Comparison of ENCODE assay signal across 19 cellular contexts in genomic region chr12:3157581-3158328, GRCh38.
DNase-seq lines count a peak whose midpoint lies in the region; ATAC-seq, FAIRE-seq and TF ChIP-seq lines count a peak whose summit lies in the region.
"Had no signal": no experiment of that assay in that cellular context is flagged by ENCODE, and none has a peak within 500 bp of the region (broad histone marks: within the 10 kb centered on the region; RNA-seq: fewer than 3 reads in every experiment).

No MANE protein-coding gene starts in this region.

- no peaks in the 10 kb centered on the region for H3F3A ChIP-seq in SK-N-SH (replicated peaks; ENCODE audit: insufficient read depth)
- H3F3A ChIP-seq in PC-9 (ENCODE audit: insufficient read depth, low read depth), result no peaks in the 10 kb centered on the region

- H2BK5ac ChIP-seq in mesenchymal stem cell (ENCODE audit: low read depth, low read length, poor library complexity, severe bottlenecking), result peak overlapping the region; percentile 10

- TF ChIP-seq RAD21 in SK-N-SH (IDR thresholded peaks at IDR 0.05; ENCODE audit: low read length), result no peak

- H4K20me1 ChIP-seq in SK-N-SH (ENCODE audit: insufficient read depth), result no peaks in the 10 kb centered on the region
- no peaks in the 10 kb centered on the region for H4K20me1 ChIP-seq in PC-9 (ENCODE audit: insufficient read depth)

- POLR2A ChIA-PET in SK-N-SH (lab: Yijun Ruan, JAX) (no interaction called here), PC-9 (lab: Charles Lee; ENCODE audit: unreplicated experiment) (no interaction called here), MCF 10A (lab: Yijun Ruan, JAX) (no interaction called here)

- TF ChIP-seq EP300 in SK-N-SH (IDR thresholded peaks at IDR 0.05; ENCODE audit: borderline replicate concordance in 1 of 2, low read depth in 1 of 2, low read length in 1 of 2), result no peak

- no peak for ATAC-seq in SK-N-SH treated with all-trans-retinoic acid at 6 μM for 48 hours
- ATAC-seq: PC-3 had no signal

- CTCF ChIA-PET in SK-N-SH (lab: Yijun Ruan, JAX), result interaction anchor here (0.8 to 5.0 kb wide), 6 partner anchors 10 to 143 kb away, joined by 3 to 24 read pairs (median 5); no protein-coding TSS in a partner anchor
- CTCF ChIA-PET in PC-9 (lab: Charles Lee), result no interaction called here
- CTCF ChIA-PET in MCF 10A (lab: Yijun Ruan, JAX), result interaction anchor here (1.1 to 1.4 kb wide), 2 partner anchors 51 to 117 kb away, joined by 3 to 9 read pairs; no protein-coding TSS in a partner anchor

- TF ChIP-seq CTCF in SK-N-SH (IDR thresholded peaks at IDR 0.05) (no peak), WERI-Rb-1 (IDR thresholded peaks at IDR 0.05; ENCODE audit: low read depth, low read length) (no peak), PC-9 (conservative IDR thresholded peaks at IDR 0.05) (no peak), MCF 10A (IDR thresholded peaks at IDR 0.05; ENCODE audit: unreplicated experiment) (no peak)

- no peak overlapping the region for H2AFZ ChIP-seq in SK-N-SH (ENCODE audit: low read depth)
- no peak overlapping the region for H2AFZ ChIP-seq in mesenchymal stem cell (ENCODE audit: low read depth, low read length)
- H2AFZ ChIP-seq in PC-9, result no peak overlapping the region

- H3K79me2 ChIP-seq in SK-N-SH (ENCODE audit: insufficient read depth) (no peaks in the 10 kb centered on the region), PC-9 (ENCODE audit: low read depth) (no peaks in the 10 kb centered on the region)

- H3K4me3 ChIP-seq in SK-N-SH (ENCODE audit: low read depth in 2 of 2, low read length in 1 of 2) (no peak overlapping the region), WERI-Rb-1 (ENCODE audit: low read depth, low read length) (no peak overlapping the region), mesenchymal stem cell (ENCODE audit: insufficient read depth in 1 of 2, low read depth in 1 of 2, low read length in 2 of 2) (no peak overlapping the region), PC-9 (no peak overlapping the region)
- H3K4me3 ChIP-seq: HAP-1 had no signal

- H3K27ac Mint-ChIP-seq in MCF 10A (ENCODE audit: low read depth, unreplicated experiment), result no peak overlapping the region
- H3K27ac Mint-ChIP-seq: CD14-positive monocyte had no signal

- H3K4me2 ChIP-seq in SK-N-SH (no peak overlapping the region), mesenchymal stem cell (ENCODE audit: low read length, poor library complexity, severe bottlenecking) (no peak overlapping the region), PC-9 (no peak overlapping the region)

- peaks cover 0 to 3% of the 10 kb centered on the region in 2 experiments for H3K36me3 ChIP-seq in SK-N-SH (replicated peaks in 1 of 2; ENCODE audit: control insufficient read depth in 1 of 2, insufficient read depth in 2 of 2, low read length in 1 of 2)
- H3K36me3 ChIP-seq in WERI-Rb-1, result no peaks in the 10 kb centered on the region; the same call in none of the 2 replicates
- H3K36me3 ChIP-seq in mesenchymal stem cell (ENCODE audit: control insufficient read depth in 1 of 2, insufficient read depth in 2 of 2, low read depth in 1 of 2, low read length in 2 of 2), result no peaks in the 10 kb centered on the region
- no peaks in the 10 kb centered on the region for H3K36me3 ChIP-seq in PC-9 (ENCODE audit: low read depth)
- H3K36me3 ChIP-seq: HAP-1 had no signal

- peak overlapping the region in 1 of 2 experiments; percentile 27 for H3K23ac ChIP-seq in mesenchymal stem cell (ENCODE audit: low read length in 2 of 2)

- DNase-seq in SK-N-SH, result peak; percentile 61
- no peak for DNase-seq in WERI-Rb-1
- DNase-seq in mesenchymal stem cell, result no peak
- DNase-seq in urothelium cell line (ENCODE audit: low spot score), result no peak
- DNase-seq in PC-9, result no peak
- no peak for DNase-seq in NCI-H1930 (lab: John Stamatoyannopoulos, UW)
- no peak for DNase-seq in MCF 10A (ENCODE audit: unreplicated experiment)
- DNase-seq: Caco-2, MV-4-11, NCI-H1436, NCI-H2081, NCI-H345, PC-3 had no signal

- peak overlapping the region; percentile 73 for H4K8ac ChIP-seq in mesenchymal stem cell (ENCODE audit: low read length)

- H3K9me3 ChIP-seq in SK-N-SH (no peaks in the 10 kb centered on the region), WERI-Rb-1 (ENCODE audit: severe bottlenecking) (peaks cover 9% of the 10 kb centered on the region), mesenchymal stem cell (ENCODE audit: control insufficient read depth, low read length) (no peaks in the 10 kb centered on the region), PC-9 (ENCODE audit: insufficient read depth, low read depth) (no peaks in the 10 kb centered on the region)
- H3K9me3 ChIP-seq: HAP-1 had no signal

- H2BK15ac ChIP-seq in mesenchymal stem cell (ENCODE audit: low read depth, poor library complexity, severe bottlenecking), result no peak overlapping the region

- peak overlapping the region in 1 of 2 experiments; percentile 68 for H2BK12ac ChIP-seq in mesenchymal stem cell (ENCODE audit: low read length in 2 of 2)

- peaks cover 21% of the 10 kb centered on the region for H3K79me1 ChIP-seq in mesenchymal stem cell (replicated peaks; ENCODE audit: low read length, poor library complexity, severe bottlenecking)

- peaks cover 14% of the 10 kb centered on the region for H3K9me3 Mint-ChIP-seq in MCF 10A (ENCODE audit: unreplicated experiment)

- FAIRE-seq in urothelium cell line (lab: Jason Lieb, UNC), result peak; percentile 23
- FAIRE-seq: G401.6, GM12891 had no signal

- H2AK5ac ChIP-seq in mesenchymal stem cell (ENCODE audit: low read length, severe bottlenecking), result peak overlapping the region; percentile 94

- intact Hi-C loops in PC-9 (cut with micrococcal nuclease; ENCODE audit: unreplicated experiment) (no loop called here), MCF 10A (cut with micrococcal nuclease) (no loop called here)

- H3K9me2 ChIP-seq in SK-N-SH, result no peaks in the 10 kb centered on the region
- no peaks in the 10 kb centered on the region for H3K9me2 ChIP-seq in PC-9 (ENCODE audit: insufficient read depth)

- peaks cover 7% of the 10 kb centered on the region for H3K36me3 Mint-ChIP-seq in MCF 10A (ENCODE audit: insufficient read depth, unreplicated experiment)
- H3K36me3 Mint-ChIP-seq: CD14-positive monocyte had no signal

- no peaks in the 10 kb centered on the region for H3K27me3 ChIP-seq in SK-N-SH (ENCODE audit: insufficient read depth)
- H3K27me3 ChIP-seq in WERI-Rb-1 (ENCODE audit: insufficient read depth, low read depth, severe bottlenecking), result no peaks in the 10 kb centered on the region
- H3K27me3 ChIP-seq in mesenchymal stem cell (ENCODE audit: control insufficient read depth in 1 of 2, insufficient read depth in 1 of 2, low read length in 2 of 2), result no peaks in the 10 kb centered on the region
- H3K27me3 ChIP-seq in PC-9 (ENCODE audit: insufficient read depth, low read depth), result no peaks in the 10 kb centered on the region

- H3K27ac ChIP-seq in SK-N-SH (ENCODE audit: low read depth in 2 of 2, low read length in 1 of 2) (no peak overlapping the region), WERI-Rb-1 (peak overlapping the region; percentile 48; the same call in 1 of the 2 replicates), mesenchymal stem cell (ENCODE audit: low read length, poor library complexity, severe bottlenecking) (no peak overlapping the region), PC-9 (no peak overlapping the region)
- H3K27ac ChIP-seq: 22Rv1 had no signal

- H3K4me1 ChIP-seq in SK-N-SH (ENCODE audit: control insufficient read depth in 1 of 2, insufficient read depth in 2 of 2, low read depth in 1 of 2, low read length in 1 of 2) (peaks cover 0 to 12% of the 10 kb centered on the region in 2 experiments; a peak in 2 of 4 replicates), mesenchymal stem cell (ENCODE audit: control insufficient read depth, insufficient read depth, low read depth, low read length) (peaks cover 18% of the 10 kb centered on the region), PC-9 (replicated peaks; ENCODE audit: insufficient read depth) (no peaks in the 10 kb centered on the region)
- H3K4me1 ChIP-seq: Caco-2, HAP-1 had no signal

- H3K27me3 Mint-ChIP-seq in MCF 10A (ENCODE audit: insufficient read depth, unreplicated experiment), result no peaks in the 10 kb centered on the region

- no TSS peak for BruUV-seq in PC-9 (replicated peaks; lab: Mats Ljungman, UMichigan)
- BruUV-seq in MCF 10A (replicated peaks; lab: Mats Ljungman, UMichigan), result no TSS peak

- H3K9ac ChIP-seq in SK-N-SH (no peak overlapping the region), mesenchymal stem cell (ENCODE audit: low read length) (no peak overlapping the region)

- H3K4me1 Mint-ChIP-seq in MCF 10A (ENCODE audit: insufficient read depth, unreplicated experiment), result peaks cover 12% of the 10 kb centered on the region
- H3K4me1 Mint-ChIP-seq: CD14-positive monocyte had no signal

- no peak overlapping the region for H2BK120ac ChIP-seq in mesenchymal stem cell (ENCODE audit: low read depth, low read length)

- H3K18ac ChIP-seq in mesenchymal stem cell (ENCODE audit: low read depth in 1 of 2, low read length in 2 of 2), result peak overlapping the region; percentile 74 to 80

- H3K4ac ChIP-seq in mesenchymal stem cell (ENCODE audit: low read depth in 1 of 2, low read length in 2 of 2), result peak overlapping the region; percentile 26 to 46

- 79% methylated on average over 14 of the region's 17 CpGs for WGBS in SK-N-SH (ENCODE audit: low lambda C conversion rate)
- 66% methylated on average over 13 of the region's 17 CpGs for WGBS in mesenchymal stem cell

- peak overlapping the region in 1 of 2 experiments; percentile 90 for H3K14ac ChIP-seq in mesenchymal stem cell (ENCODE audit: low read length in 2 of 2)

- H3K4me3 Mint-ChIP-seq in MCF 10A (ENCODE audit: unreplicated experiment), result no peak overlapping the region
- H3K4me3 Mint-ChIP-seq: CD14-positive monocyte had no signal

- H4K91ac ChIP-seq in mesenchymal stem cell (ENCODE audit: low read length), result peak overlapping the region; percentile 64

TF ChIP-seq in SK-N-SH, 30 proteins besides CTCF, POLR2A, EP300 and RAD21 (continues in another document):
- TF ChIP-seq TAF1 (IDR thresholded peaks at IDR 0.05; ENCODE audit: borderline replicate concordance, low read depth, low read length) (no peak), RXRA (IDR thresholded peaks at IDR 0.05; ENCODE audit: borderline replicate concordance, low read depth) (no peak), TCF12 (IDR thresholded peaks at IDR 0.05) (no peak), JUND (IDR thresholded peaks at IDR 0.05) (no peak), MAX (IDR thresholded peaks at IDR 0.05; ENCODE audit: low read depth) (no peak)

TF ChIP-seq in SK-N-SH treated with all-trans-retinoic acid at 6 μM for 48 hours, 23 proteins besides CTCF, POLR2A, EP300 and RAD21 (continues in another document):
- no peak for TF ChIP-seq SNAI2 (CRISPR knock-in tag; IDR thresholded peaks at IDR 0.05)
- no peak for TF ChIP-seq RARB (CRISPR knock-in tag; IDR thresholded peaks at IDR 0.05)
